ENCODE assay signal across 15 cellular contexts in genomic region chr10:70532554-70533188, GRCh38. TPM values are rescaled to one million over a fixed set of nuclear protein-coding genes. Genes with fewer than 3 reads are reported as not detected.
A peak's percentile ranks its signal among the peaks of the same experiment; 100 is the strongest.
DNase-seq lines count a peak whose midpoint lies in the region; ATAC-seq, FAIRE-seq and TF ChIP-seq lines count a peak whose summit lies in the region.
"Had no signal": no experiment of that assay in that cellular context is flagged by ENCODE, and none has a peak within 500 bp of the region (broad histone marks: within the 10 kb centered on the region; RNA-seq: fewer than 3 reads in every experiment).

No MANE protein-coding gene starts in this region.

- H3K9me1 ChIP-seq in K562 (ENCODE audit: control insufficient read depth, insufficient read depth, low read length) = no peaks in the 10 kb centered on the region

- no peaks in the 10 kb centered on the region for H3K36me3 ChIP-seq in HepG2 (replicated peaks in 1 of 2; ENCODE audit: control insufficient read depth in 1 of 2, insufficient read depth in 2 of 2, low read length in 2 of 2)
- H3K36me3 ChIP-seq in right lobe of liver = no peaks in the 10 kb centered on the region
- H3K36me3 ChIP-seq in K562 (ENCODE audit: control insufficient read depth, insufficient read depth, low read length) = no peaks in the 10 kb centered on the region
- H3K36me3 ChIP-seq in osteoblast (ENCODE audit: insufficient read depth, low read length) = no peaks in the 10 kb centered on the region
- no peaks in the 10 kb centered on the region for H3K36me3 ChIP-seq in SJCRH30

- POLR2A ChIA-PET in HepG2 (lab: Yijun Ruan, JAX) (no interaction called here), K562 (lab: Yijun Ruan, JAX) (interaction anchor here (0.6 to 1.1 kb wide), 3 partner anchors 10 to 241 kb away, joined by 3 to 4 read pairs (median 3); no protein-coding TSS in a partner anchor)

- BruUV-seq in HepG2 (replicated peaks; lab: Mats Ljungman, UMichigan) = no TSS peak
- no TSS peak for BruUV-seq in K562 (replicated peaks; lab: Mats Ljungman, UMichigan)

- TF ChIP-seq EP300 in HepG2 (IDR thresholded peaks at IDR 0.05; ENCODE audit: low read depth in 2 of 2, low read length in 2 of 2) (no peak), HepG2 (CRISPR knock-in tag; IDR thresholded peaks at IDR 0.05; ENCODE audit: borderline replicate concordance) (no peak), K562 (IDR thresholded peaks at IDR 0.05; ENCODE audit: low read length) (no peak)

- H4K20me1 ChIP-seq in HepG2 (ENCODE audit: insufficient read depth, low read length) (no peaks in the 10 kb centered on the region), K562 (replicated peaks; ENCODE audit: control insufficient read depth, insufficient read depth, low read length) (peaks cover 5% of the 10 kb centered on the region; the same call in 1 of the 2 replicates), osteoblast (ENCODE audit: insufficient read depth, low read length) (no peaks in the 10 kb centered on the region)

- TF ChIP-seq RAD21 in HepG2 (CRISPR knock-in tag; IDR thresholded peaks at IDR 0.05) (no peak), K562 (CRISPR knock-in tag; conservative IDR thresholded peaks at IDR 0.05 in 1 of 2, IDR thresholded peaks at IDR 0.05 in 1 of 2) (0 out of 4 replicates have a peak, but pooled peaks of 1 of the 2 experiments have one; percentile 7)

- WGBS in HepG2 (ENCODE audit: low lambda C conversion rate) = 47% methylated on average over 6 of the region's 17 CpGs
- WGBS in right lobe of liver (ENCODE audit: insufficient coverage, low coverage, low lambda C conversion rate, missing lambda C conversion rate) = 94% methylated on average over 3 of the region's 17 CpGs
- 10% methylated on average over 17 of the region's 17 CpGs for WGBS in K562 (ENCODE audit: insufficient coverage, low coverage, missing lambda C conversion rate)

- H2AFZ ChIP-seq in HepG2 (ENCODE audit: low read length) (no peak overlapping the region), K562 (ENCODE audit: low read depth, low read length) (no peak overlapping the region), osteoblast (ENCODE audit: low read length) (no peak overlapping the region)
- H2AFZ ChIP-seq: GM23248 had no signal

- H3K9ac ChIP-seq in HepG2 (ENCODE audit: insufficient read depth, low read depth, low read length) = no peak overlapping the region
- H3K9ac ChIP-seq in K562 (ENCODE audit: insufficient read depth in 1 of 2, low read depth in 2 of 2, low read length in 2 of 2) = no peak overlapping the region
- H3K9ac ChIP-seq: GM23248 had no signal

- CTCF ChIA-PET in HepG2 (lab: Yijun Ruan, JAX; ENCODE audit: low intra/inter-chr PET ratio, low total read pairs) = no interaction called here
- CTCF ChIA-PET in K562 (lab: Yijun Ruan, JAX; ENCODE audit: low intra/inter-chr PET ratio) = no interaction called here

- no peak for DNase-seq in HepG2 (ENCODE audit: low spot score)
- no peak for DNase-seq in right lobe of liver
- DNase-seq in K562 (ENCODE audit: extremely low read depth in 1 of 4, low spot score in 3 of 4) = peak in 2 of 4 experiments; percentile 56 to 59
- DNase-seq in osteoblast (ENCODE audit: insufficient read length, low spot score, missing footprints) = peak; percentile 46
- no peak for DNase-seq in Right ventricle myocardium inferior (ENCODE audit: missing footprints)
- no peak for DNase-seq in SJCRH30
- DNase-seq: Calu3; CD8-positive, alpha-beta T cell; DMS79 treated with DMSO at 0.1 percent for 48 hours; GF-D8; GM23248; HCEC 1CT; IMR-90 had no signal

- H3K4me3 ChIP-seq in HepG2 (replicated peaks in 1 of 3; ENCODE audit: insufficient read depth in 1 of 3, low read depth in 2 of 3, low read length in 3 of 3) (no peak overlapping the region), right lobe of liver (no peak overlapping the region), K562 (no peak overlapping the region), osteoblast (ENCODE audit: insufficient read depth, low read length) (no peak overlapping the region), SJCRH30 (no peak overlapping the region)
- H3K4me3 ChIP-seq: BLaER1 treated with 17β-estradiol and CSF1 and Interleukin-3, amounts not matched to agents 10 nM and 100 nM; GM23248 had no signal

- FAIRE-seq in HepG2 (lab: Jason Lieb, UNC) (no peak), K562 (lab: Jason Lieb, UNC) (no peak)

- H3K27ac ChIP-seq in HepG2 (ENCODE audit: extremely low read length, insufficient read depth, low read length) (no peak overlapping the region), right lobe of liver (no peak overlapping the region), K562 (ENCODE audit: extremely low read depth, low read depth, low read length) (no peak overlapping the region), osteoblast (ENCODE audit: low read depth, low read length) (no peak overlapping the region), SJCRH30 (no peak overlapping the region)
- H3K27ac ChIP-seq: BLaER1 treated with 17β-estradiol and CSF1 and Interleukin-3, amounts not matched to agents 10 nM and 100 nM; GM23248; HL-60 had no signal

- ATAC-seq in HepG2 = no peak
- ATAC-seq in right lobe of liver = no peak
- ATAC-seq in K562 = peak; percentile 13; the same call in 1 of the 3 replicates
- ATAC-seq in Right ventricle myocardium inferior = no peak
- ATAC-seq: CD8-positive, alpha-beta T cell had no signal

- H3K79me2 ChIP-seq in HepG2 (ENCODE audit: insufficient read depth, low read length) = no peaks in the 10 kb centered on the region
- no peaks in the 10 kb centered on the region for H3K79me2 ChIP-seq in K562 (ENCODE audit: control insufficient read depth, insufficient read depth, low read length)
- no peaks in the 10 kb centered on the region for H3K79me2 ChIP-seq in osteoblast (ENCODE audit: insufficient read depth, low read length)

- H3K4me2 ChIP-seq in HepG2 (ENCODE audit: low read depth, low read length) (no peak overlapping the region), K562 (ENCODE audit: insufficient read depth, low read length) (no peak overlapping the region), osteoblast (ENCODE audit: insufficient read depth, low read length) (no peak overlapping the region)
- H3K4me2 ChIP-seq: BLaER1 treated with 17β-estradiol and CSF1 and Interleukin-3, amounts not matched to agents 10 nM and 100 nM had no signal

- intact Hi-C loops in HepG2 (cut with micrococcal nuclease; ENCODE audit: unreplicated experiment) = no loop called here
- intact Hi-C loops in right lobe of liver (cut with DNase I) = no loop called here
- intact Hi-C loops in K562 (cut with micrococcal nuclease) = loop anchor here (10.0 kb wide), 1 partner anchor 308 kb away; no protein-coding TSS in a partner anchor
- intact Hi-C loops in Right ventricle myocardium inferior (cut with DNase I) = no loop called here

- in situ Hi-C loops in HepG2 (cut with HindIII; ENCODE audit: extremely low pct_ligation_motif_present, low pct_unique_long_range_greater_than_20kb) = no loop called here
- in situ Hi-C loops in K562 (cut with MboI) = loop anchor here (10.0 kb wide), 1 partner anchor 318 kb away; no protein-coding TSS in a partner anchor

- H3K4me1 ChIP-seq in HepG2 (ENCODE audit: insufficient read depth, low read length) = no peaks in the 10 kb centered on the region
- no peaks in the 10 kb centered on the region for H3K4me1 ChIP-seq in right lobe of liver
- peaks cover 6 to 16% of the 10 kb centered on the region in 2 experiments; a peak in 3 of 5 replicates for H3K4me1 ChIP-seq in K562 (replicated peaks in 1 of 2; ENCODE audit: control insufficient read depth in 2 of 2, insufficient read depth in 2 of 2, low read length in 2 of 2)
- H3K4me1 ChIP-seq in osteoblast (ENCODE audit: insufficient read depth, low read length) = no peaks in the 10 kb centered on the region
- no peaks in the 10 kb centered on the region; the same call in 1 of the 2 replicates for H3K4me1 ChIP-seq in SJCRH30

- H3K27me3 ChIP-seq in HepG2 (ENCODE audit: control insufficient read depth in 1 of 2, insufficient read depth in 2 of 2, low read length in 2 of 2) (peaks cover 3 to 18% of the 10 kb centered on the region in 2 experiments; a peak in 4 of 5 replicates), right lobe of liver (no peaks in the 10 kb centered on the region), K562 (ENCODE audit: control insufficient read depth in 2 of 2, insufficient read depth in 2 of 2, low read length in 2 of 2) (peaks cover 11 to 60% of the 10 kb centered on the region in 2 experiments; a peak in 4 of 5 replicates), osteoblast (ENCODE audit: insufficient read depth, low read length) (peaks cover 8% of the 10 kb centered on the region), SJCRH30 (no peaks in the 10 kb centered on the region)
- H3K27me3 ChIP-seq: BLaER1 treated with 17β-estradiol and CSF1 and Interleukin-3, amounts not matched to agents 10 nM and 100 nM had no signal

- TF ChIP-seq CTCF in HepG2 (CRISPR knock-in tag; IDR thresholded peaks at IDR 0.05) = no peak
- TF ChIP-seq CTCF in right lobe of liver (IDR thresholded peaks at IDR 0.05) = no peak
- peak in 2 of 3 experiments; percentile 18 to 24; a peak in 1 of 6 replicates for TF ChIP-seq CTCF in K562 (IDR thresholded peaks at IDR 0.05 in 2 of 3, conservative IDR thresholded peaks at IDR 0.05 in 1 of 3; ENCODE audit: insufficient read depth in 2 of 3, low read depth in 1 of 3, low read length in 3 of 3)
- TF ChIP-seq CTCF in osteoblast (IDR thresholded peaks at IDR 0.05; ENCODE audit: extremely low read depth, low read depth, low read length) = no peak

- no peaks in the 10 kb centered on the region for H3K9me3 ChIP-seq in HepG2 (ENCODE audit: low read length)
- no peaks in the 10 kb centered on the region for H3K9me3 ChIP-seq in right lobe of liver
- H3K9me3 ChIP-seq in K562 (replicated peaks; ENCODE audit: control insufficient read depth, insufficient read depth, low read depth, low read length) = no peaks in the 10 kb centered on the region
- H3K9me3 ChIP-seq in osteoblast (ENCODE audit: low read depth, low read length) = no peaks in the 10 kb centered on the region
- H3K9me3 ChIP-seq in SJCRH30 (replicated peaks) = no peaks in the 10 kb centered on the region
- H3K9me3 ChIP-seq: BLaER1 treated with 17β-estradiol and CSF1 and Interleukin-3, amounts not matched to agents 10 nM and 100 nM had no signal

- no peak for TF ChIP-seq POLR2A in HepG2 (IDR thresholded peaks at IDR 0.05; ENCODE audit: insufficient read depth in 1 of 2, low read depth in 2 of 2, low read length in 2 of 2)
- no peak for TF ChIP-seq POLR2A in right lobe of liver (IDR thresholded peaks at IDR 0.05)
- TF ChIP-seq POLR2A in K562 (conservative IDR thresholded peaks at IDR 0.05) = no peak

RNA-seq across cellular contexts. Expression of gene PALD1, which starts 54.1 kb away (rescaled TPM):
- total RNA-seq in HepG2 (2016; rRNA removed; fragmentation: Illumina TruSeq; extraction: Trizol) (0.06 and 0.07 TPM in 2 replicates), right lobe of liver (1 to 10 TPM in 4 of 6 experiments, under 1 TPM in 2; 0.81 to 2.9 (median 1.3) TPM), K562 (2014; rRNA removed) (0.09 and 0.16 TPM in 2 replicates), K562 (2014; rRNA removed; fragmentation: Illumina TruSeq; extraction: Trizol) (0.03 and 0.07 TPM in 2 replicates), K562 (2015; rRNA removed; fragmentation: Illumina TruSeq; extraction: Trizol) (0.04 and 0.07 TPM in 2 replicates), K562 (2021) (0.27 and 0.29 TPM in 2 replicates), osteoblast (under 0.01 and 0.29 TPM in 2 replicates), Right ventricle myocardium inferior (5.1 TPM)
- total RNA-seq in HepG2 (2016; cell fraction: cytosol; rRNA removed; fragmentation: Illumina TruSeq; extraction: Trizol; ENCODE audit: low read depth) = not detected in 2 replicates
- 0.04 TPM in 1 of 2 replicates, not detected in the other for total RNA-seq in HepG2 (2016; cell fraction: insoluble cytoplasmic fraction; rRNA removed; fragmentation: Illumina TruSeq; extraction: Trizol)
- total RNA-seq in HepG2 (2016; cell fraction: membrane; rRNA removed; fragmentation: Illumina TruSeq; extraction: Trizol) = 0.03 TPM in 2 replicates
- total RNA-seq in HepG2 (2016; cell fraction: nucleus; rRNA removed; fragmentation: Illumina TruSeq; extraction: Trizol) = not detected in 2 replicates
- polyA plus RNA-seq in HepG2 (2011; rRNA removed) (0.08 and 0.09 TPM in 2 replicates), K562 (2011; rRNA removed) (0.13 and 0.26 TPM in 2 replicates), K562 (2014; fragmentation: Illumina TruSeq; extraction: Trizol) (0.03 and 0.15 TPM in 2 replicates), K562 (2014; fragmentation: Nextera tagmentation; extraction: Ambion mirVana) (not detected), K562 (2014; rRNA removed) (0.13 and 0.15 TPM in 2 replicates)
- 0.08 TPM in 2 replicates for polyA plus RNA-seq in HepG2 (2011; cell fraction: cytosol; rRNA removed)
- polyA plus RNA-seq in HepG2 (2011; cell fraction: nucleus; rRNA removed) = 0.43 and 0.50 TPM in 2 replicates
- 0.11 TPM in 1 of 2 replicates, not detected in the other for polyA plus RNA-seq in HepG2 (2012)
- not detected in 2 replicates for polyA plus RNA-seq in HepG2 (2016; cell fraction: cytosol; fragmentation: Illumina TruSeq; extraction: Trizol; ENCODE audit: low read depth)
- not detected in 2 replicates for polyA plus RNA-seq in HepG2 (2016; cell fraction: insoluble cytoplasmic fraction; fragmentation: Illumina TruSeq; extraction: Trizol; ENCODE audit: low read depth)
- polyA plus RNA-seq in HepG2 (2016; cell fraction: membrane; fragmentation: Illumina TruSeq; extraction: Trizol; ENCODE audit: low read depth) = not detected in 2 replicates
- polyA plus RNA-seq in HepG2 (2016; cell fraction: nucleus; fragmentation: Illumina TruSeq; extraction: Trizol; ENCODE audit: insufficient read depth, low read depth) = not detected in 2 replicates
- 0.05 and 0.52 TPM in 2 replicates for polyA minus RNA-seq in HepG2 (2011; rRNA and poly(A)+ RNA removed; ENCODE audit: low replicate concordance)
- polyA minus RNA-seq in HepG2 (2011; cell fraction: cytosol; rRNA and poly(A)+ RNA removed) = not detected in 2 replicates
- 0.12 TPM in 1 of 2 replicates, not detected in the other for polyA minus RNA-seq in HepG2 (2011; cell fraction: nucleus; rRNA and poly(A)+ RNA removed)
- 0.14 and 0.72 TPM in 2 replicates for total RNA-seq in K562 (2011; cell fraction: chromatin; rRNA removed; ENCODE audit: low replicate concordance)
- total RNA-seq in K562 (2011; cell fraction: nucleolus; rRNA removed) = 0.26 and 0.67 TPM in 2 replicates
- 0.15 and 0.29 TPM in 2 replicates for total RNA-seq in K562 (2011; cell fraction: nucleoplasm; rRNA removed)
- 0.18 and 0.25 TPM in 2 replicates for polyA plus RNA-seq in K562 (2011; cell fraction: cytosol; rRNA removed)
- polyA plus RNA-seq in K562 (2011; cell fraction: nucleus; rRNA removed) = 0.53 and 0.81 TPM in 2 replicates
- 0.08 and 0.11 TPM in 2 replicates for polyA plus RNA-seq in K562 (2012)
- polyA minus RNA-seq in K562 (2011; rRNA and poly(A)+ RNA removed) = 0.15 and 0.25 TPM in 2 replicates
- 0.19 TPM in 1 of 2 replicates, not detected in the other for polyA minus RNA-seq in K562 (2011; cell fraction: cytosol; rRNA and poly(A)+ RNA removed)
- under 0.01 and 0.44 TPM in 2 replicates for polyA minus RNA-seq in K562 (2011; cell fraction: nucleus; rRNA and poly(A)+ RNA removed)
- 12.5 and 12.8 TPM in 2 replicates for total RNA-seq in SJCRH30 (2014; rRNA removed; shearing (Covaris generic))
- total RNA-seq: GM23248 had no signal
- polyA plus RNA-seq: GM23248 had no signal

Comparison
In these comparisons a context has a peak if more than half of its experiments do, and no peak if none do; other contexts are left out.
1. CTCF ChIP-seq: peak in K562 (2 of 3); none in HepG2 (single experiment), right lobe of liver (0 of 4) and osteoblast (single experiment).
2. Of the 241 proteins assayed by ChIP-seq in both HepG2 and K562: peak only in HepG2: none; only in K562: CTCF and ZBTB7A; in both: none; in neither: 238; mixed calls (peak in some experiments, not most) for 1.